Comparison of ENCODE assay signal across 22 cellular contexts in genomic region chr18:76894947-76895346, GRCh38.
DNase-seq lines count a peak whose midpoint lies in the region; ATAC-seq and TF ChIP-seq lines count a peak whose summit lies in the region.
"Had no signal": no experiment of that assay in that cellular context is flagged by ENCODE, and none has a peak within 500 bp of the region (broad histone marks: within the 10 kb centered on the region; RNA-seq: fewer than 3 reads in every experiment).

No MANE protein-coding gene starts in this region.

- peaks cover 10% of the 10 kb centered on the region for H3K36me3 Mint-ChIP-seq in glutamatergic neuron (ENCODE audit: unreplicated experiment)
- H3K36me3 Mint-ChIP-seq in type B pancreatic cell, result peaks cover 54% of the 10 kb centered on the region

- H3K27me3 Mint-ChIP-seq in glutamatergic neuron (ENCODE audit: unreplicated experiment) (peaks cover 3% of the 10 kb centered on the region), type B pancreatic cell (no peaks in the 10 kb centered on the region)
- H3K27me3 Mint-ChIP-seq: B cell; CD4-positive, CD25-positive, alpha-beta regulatory T cell had no signal

- H3K27ac ChIP-seq in right cardiac atrium (ENCODE audit: low read length), result no peak overlapping the region
- H3K27ac ChIP-seq in left ventricle myocardium inferior (replicated peaks), result no peak overlapping the region
- H3K27ac ChIP-seq in neuronal stem cell (replicated peaks; ENCODE audit: low read length), result no peak overlapping the region
- H3K27ac ChIP-seq: 22Rv1, BLaER1, C4-2B, GM23248 had no signal

- H3K4ac ChIP-seq in neuronal stem cell (ENCODE audit: low read length), result peak overlapping the region; percentile 5

- peak in 1 of 2 donors; percentile 16 for ATAC-seq in right cardiac atrium
- no peak for ATAC-seq in omental fat pad (ENCODE audit: low FRiP score)
- no peak for ATAC-seq in GM21367 (IDR thresholded peaks at IDR 0.05; ENCODE audit: unreplicated experiment)
- ATAC-seq: CD8-positive, alpha-beta T cell; HCT116 had no signal

- no peak overlapping the region for H4K8ac ChIP-seq in neuronal stem cell (ENCODE audit: low read depth, low read length)

- peak overlapping the region; percentile 72 for H3K4me3 Mint-ChIP-seq in glutamatergic neuron (ENCODE audit: unreplicated experiment)
- no peak overlapping the region for H3K4me3 Mint-ChIP-seq in type B pancreatic cell
- H3K4me3 Mint-ChIP-seq: B cell; CD4-positive, CD25-positive, alpha-beta regulatory T cell; CD8-positive, alpha-beta T cell had no signal

- no peak overlapping the region for H2BK15ac ChIP-seq in neuronal stem cell (ENCODE audit: low read length)

- H3K27me3 ChIP-seq in right cardiac atrium (ENCODE audit: control insufficient read depth, insufficient read depth) (no peaks in the 10 kb centered on the region), left ventricle myocardium inferior (ENCODE audit: low read depth) (no peaks in the 10 kb centered on the region), neuronal stem cell (ENCODE audit: control insufficient read depth in 3 of 3, insufficient read depth in 3 of 3, low read depth in 1 of 3, low read length in 3 of 3) (peaks cover 0 to 2% (median 0%) of the 10 kb centered on the region in 3 experiments)
- H3K27me3 ChIP-seq: BLaER1 had no signal

- H3K4me3 ChIP-seq in right cardiac atrium (ENCODE audit: low read length), result no peak overlapping the region
- no peak overlapping the region for H3K4me3 ChIP-seq in left ventricle myocardium inferior
- peak overlapping the region in 1 of 2 donors; percentile 31 for H3K4me3 ChIP-seq in neuronal stem cell (ENCODE audit: low read length in 2 of 2)
- H3K4me3 ChIP-seq: BLaER1, GM23248 had no signal

- intact Hi-C loops in right cardiac atrium (cut with DNase I) (no loop called here), left ventricle myocardium inferior (cut with micrococcal nuclease) (no loop called here)

- H3K4me1 ChIP-seq in right cardiac atrium (ENCODE audit: control insufficient read depth, insufficient read depth, low read length) (no peaks in the 10 kb centered on the region), left ventricle myocardium inferior (no peaks in the 10 kb centered on the region), neuronal stem cell (ENCODE audit: control insufficient read depth in 2 of 2, insufficient read depth in 1 of 2, low read depth in 1 of 2, low read length in 2 of 2) (no peaks in the 10 kb centered on the region)
- H3K4me1 ChIP-seq: BLaER1, Caco-2 had no signal

- peaks cover 2% of the 10 kb centered on the region for H3K79me1 ChIP-seq in neuronal stem cell (ENCODE audit: low read depth, low read length)

- H3K27ac Mint-ChIP-seq in glutamatergic neuron (ENCODE audit: unreplicated experiment) (peak overlapping the region; percentile 84), type B pancreatic cell (peak overlapping the region; percentile 37)
- H3K27ac Mint-ChIP-seq: B cell; CD4-positive, CD25-positive, alpha-beta regulatory T cell; CD8-positive, alpha-beta T cell had no signal

- DNase-seq in right cardiac atrium (peak in 2 of 3 donors; percentile 41 to 51), left ventricle myocardium inferior (no peak), glutamatergic neuron (no peak), neuronal stem cell (ENCODE audit: low spot score) (no peak), type B pancreatic cell (ENCODE audit: extremely low spot score, unreplicated experiment) (no peak), DMS53 (lab: John Stamatoyannopoulos, UW) (no peak), omental fat pad (ENCODE audit: low spot score) (no peak)
- DNase-seq: Caco-2; CD4-positive, CD25-positive, alpha-beta regulatory T cell; CD8-positive, alpha-beta T cell; DMS153; DMS79; EL; GF-D8; GM23248; H7 had no signal

- peak overlapping the region; percentile 82 for H3K18ac ChIP-seq in neuronal stem cell (ENCODE audit: low read length)

- no peak overlapping the region for H2BK12ac ChIP-seq in neuronal stem cell (ENCODE audit: low read length)

- H3K9me3 ChIP-seq in right cardiac atrium (ENCODE audit: control insufficient read depth, low read length) (no peaks in the 10 kb centered on the region), left ventricle myocardium inferior (replicated peaks) (no peaks in the 10 kb centered on the region), neuronal stem cell (replicated peaks in 1 of 2; ENCODE audit: control insufficient read depth in 2 of 2, insufficient read depth in 1 of 2, low read depth in 1 of 2, low read length in 2 of 2) (peaks cover 24 to 34% of the 10 kb centered on the region in 2 donors)
- H3K9me3 ChIP-seq: Caco-2 had no signal

- no peak overlapping the region for H3K14ac ChIP-seq in neuronal stem cell (ENCODE audit: low read length)

- no peak overlapping the region for H3K4me2 ChIP-seq in neuronal stem cell (ENCODE audit: insufficient read depth, low read length, poor library complexity, severe bottlenecking)
- H3K4me2 ChIP-seq: BLaER1 had no signal

- peak overlapping the region; percentile 8 for H3K23ac ChIP-seq in neuronal stem cell (ENCODE audit: low read depth, low read length, poor library complexity)

- 98% methylated on average over 28 of the region's 28 CpGs for WGBS in right cardiac atrium
- WGBS in neuronal stem cell (ENCODE audit: extremely low coverage in 2 of 2, insufficient read length in 2 of 2, insufficient replicate concordance in 1 of 2), 2 donors, result no CpG with 5 or more reads among the region's 28 CpGs

- H2BK5ac ChIP-seq in neuronal stem cell (ENCODE audit: low read length), result no peak overlapping the region

- H2BK120ac ChIP-seq in neuronal stem cell (ENCODE audit: low read depth, low read length), result no peak overlapping the region

- H2AK5ac ChIP-seq in neuronal stem cell (ENCODE audit: low read depth, low read length), result no peak overlapping the region

- H2AFZ ChIP-seq in neuronal stem cell (ENCODE audit: low read length), result no peak overlapping the region
- H2AFZ ChIP-seq: GM23248 had no signal

- H4K91ac ChIP-seq in neuronal stem cell (ENCODE audit: low read depth, low read length, poor library complexity), result no peak overlapping the region

- no peak for TF ChIP-seq CTCF in left ventricle myocardium inferior (IDR thresholded peaks at IDR 0.05; ENCODE audit: borderline replicate concordance)
- TF ChIP-seq CTCF in glutamatergic neuron (IDR thresholded peaks at IDR 0.05; ENCODE audit: partially characterized antibody, unreplicated experiment), result no peak
- TF ChIP-seq CTCF in type B pancreatic cell (conservative IDR thresholded peaks at IDR 0.05), result no peak
- TF ChIP-seq CTCF in omental fat pad (IDR thresholded peaks at IDR 0.05), result no peak

- H3K9me3 Mint-ChIP-seq in glutamatergic neuron (ENCODE audit: unreplicated experiment) (peaks cover 3% of the 10 kb centered on the region), type B pancreatic cell (no peaks in the 10 kb centered on the region)
- H3K9me3 Mint-ChIP-seq: CD8-positive, alpha-beta T cell had no signal

- H3K36me3 ChIP-seq in left ventricle myocardium inferior, result peaks cover 71% of the 10 kb centered on the region
- H3K36me3 ChIP-seq in neuronal stem cell (replicated peaks in 1 of 2; ENCODE audit: control insufficient read depth in 2 of 2, insufficient read depth in 2 of 2, low read length in 2 of 2), result peaks cover 29 to 72% of the 10 kb centered on the region in 2 donors

- H3K4me1 Mint-ChIP-seq in glutamatergic neuron (ENCODE audit: low read depth, unreplicated experiment), result peaks cover 8% of the 10 kb centered on the region
- H3K4me1 Mint-ChIP-seq in type B pancreatic cell (ENCODE audit: unreplicated experiment), result peaks cover 4% of the 10 kb centered on the region
- H3K4me1 Mint-ChIP-seq: B cell; CD4-positive, CD25-positive, alpha-beta regulatory T cell had no signal

- H3K9ac ChIP-seq in neuronal stem cell (ENCODE audit: low read depth, low read length, poor library complexity), result no peak overlapping the region
- H3K9ac ChIP-seq: BLaER1, GM23248 had no signal

Comparison
In these comparisons a context has a peak if more than half of its experiments do, and no peak if none do; other contexts are left out.
1. DNase-seq: peak in right cardiac atrium (2 of 3); none in left ventricle myocardium inferior (single experiment), glutamatergic neuron (single experiment), neuronal stem cell (single experiment), type B pancreatic cell (single experiment), DMS53 (single experiment) and omental fat pad (single experiment).